In the genomic region with DNA sequence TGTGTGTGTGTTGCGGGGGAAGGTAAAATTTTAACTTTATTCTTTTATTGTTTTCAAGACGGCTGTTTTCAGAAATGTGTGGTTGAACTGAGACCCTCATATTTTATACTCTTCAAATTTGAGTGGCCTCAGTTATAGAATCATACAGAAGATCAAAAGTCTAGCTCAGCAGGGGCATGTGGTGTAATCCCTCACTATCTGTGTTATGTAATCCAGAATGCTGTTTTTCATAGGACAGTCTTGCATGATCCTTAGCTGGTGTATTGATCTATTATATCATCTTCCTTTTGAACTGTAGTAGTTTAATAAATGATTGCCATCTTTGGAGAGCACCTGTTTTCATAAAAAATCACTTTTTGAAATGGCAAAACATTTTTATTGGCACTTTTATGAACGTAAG, we compare ENCODE assay signal across 1 cellular context.
TF ChIP-seq lines count a peak whose summit lies in the region.

No MANE protein-coding gene starts in this region.

TF ChIP-seq in neural cell, 6 proteins besides CTCF, POLR2A, EP300 and RAD21 (continued from another document):
- TF ChIP-seq, protein P1, sequence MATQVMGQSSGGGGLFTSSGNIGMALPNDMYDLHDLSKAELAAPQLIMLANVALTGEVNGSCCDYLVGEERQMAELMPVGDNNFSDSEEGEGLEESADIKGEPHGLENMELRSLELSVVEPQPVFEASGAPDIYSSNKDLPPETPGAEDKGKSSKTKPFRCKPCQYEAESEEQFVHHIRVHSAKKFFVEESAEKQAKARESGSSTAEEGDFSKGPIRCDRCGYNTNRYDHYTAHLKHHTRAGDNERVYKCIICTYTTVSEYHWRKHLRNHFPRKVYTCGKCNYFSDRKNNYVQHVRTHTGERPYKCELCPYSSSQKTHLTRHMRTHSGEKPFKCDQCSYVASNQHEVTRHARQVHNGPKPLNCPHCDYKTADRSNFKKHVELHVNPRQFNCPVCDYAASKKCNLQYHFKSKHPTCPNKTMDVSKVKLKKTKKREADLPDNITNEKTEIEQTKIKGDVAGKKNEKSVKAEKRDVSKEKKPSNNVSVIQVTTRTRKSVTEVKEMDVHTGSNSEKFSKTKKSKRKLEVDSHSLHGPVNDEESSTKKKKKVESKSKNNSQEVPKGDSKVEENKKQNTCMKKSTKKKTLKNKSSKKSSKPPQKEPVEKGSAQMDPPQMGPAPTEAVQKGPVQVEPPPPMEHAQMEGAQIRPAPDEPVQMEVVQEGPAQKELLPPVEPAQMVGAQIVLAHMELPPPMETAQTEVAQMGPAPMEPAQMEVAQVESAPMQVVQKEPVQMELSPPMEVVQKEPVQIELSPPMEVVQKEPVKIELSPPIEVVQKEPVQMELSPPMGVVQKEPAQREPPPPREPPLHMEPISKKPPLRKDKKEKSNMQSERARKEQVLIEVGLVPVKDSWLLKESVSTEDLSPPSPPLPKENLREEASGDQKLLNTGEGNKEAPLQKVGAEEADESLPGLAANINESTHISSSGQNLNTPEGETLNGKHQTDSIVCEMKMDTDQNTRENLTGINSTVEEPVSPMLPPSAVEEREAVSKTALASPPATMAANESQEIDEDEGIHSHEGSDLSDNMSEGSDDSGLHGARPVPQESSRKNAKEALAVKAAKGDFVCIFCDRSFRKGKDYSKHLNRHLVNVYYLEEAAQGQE (IDR thresholded peaks at IDR 0.05; ENCODE audit: borderline replicate concordance): no peak
- TF ChIP-seq SMC3 (conservative IDR thresholded peaks at IDR 0.05; ENCODE audit: poor library complexity) (no peak), POLR2AphosphoS5 (IDR thresholded peaks at IDR 0.05) (no peak), TAF1 (IDR thresholded peaks at IDR 0.05; ENCODE audit: low read depth) (no peak)
TF ChIP-seq in neural cell: peak in this region for 0.
